In the genomic region with DNA sequence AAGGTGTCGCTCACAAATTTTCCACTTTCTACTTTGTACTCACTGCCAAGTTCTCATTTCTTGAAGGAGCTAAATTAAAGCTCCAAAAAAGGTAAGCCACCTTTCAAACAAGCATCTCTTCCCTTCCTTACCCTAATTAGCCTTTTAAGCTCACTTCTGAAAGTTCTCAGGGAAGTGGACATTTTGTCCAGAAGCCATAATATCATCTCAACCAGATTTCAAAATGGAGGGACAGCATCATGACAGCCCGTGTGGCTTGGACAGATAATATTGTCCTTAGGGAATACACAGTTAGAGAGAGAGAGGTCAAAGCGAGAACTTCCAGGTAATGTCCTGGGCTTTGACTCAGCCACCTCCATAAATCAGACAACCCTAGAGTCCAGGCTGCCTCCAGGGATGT, we compare ENCODE assay signal across 6 cellular contexts.
"Had no signal": no experiment of that assay in that cellular context is flagged by ENCODE, and none has a peak within 500 bp of the region (broad histone marks: within the 10 kb centered on the region; RNA-seq: fewer than 3 reads in every experiment).

No MANE protein-coding gene starts in this region.

- ATAC-seq: HepG2 had no signal

- DNase-seq: IMR-90, KBM-7, KG1 had no signal

- H3K27ac ChIP-seq: HL-60 had no signal

- FAIRE-seq: HepG2, HTR-8/SVneo had no signal
